ENCODE assay signal across 8 cellular contexts in the genomic region with DNA sequence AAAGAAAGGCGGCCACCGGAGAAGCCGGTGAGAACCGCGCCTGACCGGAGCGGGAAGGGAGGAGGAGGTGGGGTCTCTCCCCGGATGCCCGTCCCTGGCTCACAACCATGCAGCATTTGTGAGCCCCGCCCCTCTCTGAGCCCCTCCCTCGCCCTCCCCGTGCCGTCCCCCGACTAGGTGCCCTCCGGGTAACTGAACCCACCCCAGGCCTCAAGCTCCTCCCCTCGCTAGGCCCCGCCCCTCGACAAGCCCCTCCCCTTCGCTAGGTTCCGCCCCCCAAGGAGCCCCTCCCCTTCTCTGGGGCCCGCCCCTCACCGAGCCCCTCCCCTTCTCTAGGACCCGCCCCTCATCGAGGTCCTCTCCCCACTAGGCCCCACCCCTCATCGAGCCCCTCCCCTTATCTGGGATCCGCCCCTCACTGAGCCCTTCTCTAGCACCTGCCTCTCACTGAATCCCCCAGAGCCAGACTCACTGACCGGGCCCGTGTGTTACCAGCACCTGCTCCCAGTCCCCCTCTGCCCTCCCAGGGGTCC. TPM values are rescaled to one million over a fixed set of nuclear protein-coding genes. Genes with fewer than 3 reads are reported as not detected.
DNase-seq lines count a peak whose midpoint lies in the region; ATAC-seq and TF ChIP-seq lines count a peak whose summit lies in the region.

No MANE protein-coding gene starts in this region.

- H3K36me3 ChIP-seq in neuron (ENCODE audit: insufficient read depth, low read length), result no peaks in the 10 kb centered on the region

- H3K4me3 ChIP-seq in choroid plexus epithelial cell (ENCODE audit: low read depth, low read length) (no peak overlapping the region), neuron (ENCODE audit: low read length) (peak overlapping the region; percentile 66)

- DNase-seq in Right ventricle myocardium superior (no peak), left ventricle myocardium superior (no peak), T-helper 9 cell (peak; percentile 53), choroid plexus epithelial cell (ENCODE audit: low read depth) (peak; percentile 22), SHP77 (lab: John Stamatoyannopoulos, UW) (no peak), NCI-H524 (lab: John Stamatoyannopoulos, UW) (no peak)

- intact Hi-C loops in Right ventricle myocardium superior (cut with DNase I), result loop anchor here (10.0 kb wide), 1 partner anchor 75 kb away; no protein-coding TSS in a partner anchor
- intact Hi-C loops in left ventricle myocardium superior (cut with micrococcal nuclease), result no loop called here

- TF ChIP-seq CTCF in choroid plexus epithelial cell (conservative IDR thresholded peaks at IDR 0.05; ENCODE audit: low read depth, low read length), result no peak

- H3K9me3 ChIP-seq in neuron (ENCODE audit: low read length), result no peaks in the 10 kb centered on the region

- H3K4me1 ChIP-seq in neuron (ENCODE audit: insufficient read depth, low read length), result peaks cover 6% of the 10 kb centered on the region

- ATAC-seq in Right ventricle myocardium superior (ENCODE audit: poor library complexity) (peak; percentile 24), left ventricle myocardium superior (no peak), GM21825 (IDR thresholded peaks at IDR 0.05; ENCODE audit: unreplicated experiment) (no peak)

- no peak overlapping the region for H2AFZ ChIP-seq in neuron (ENCODE audit: low read depth, low read length)

- H3K27me3 ChIP-seq in neuron (ENCODE audit: insufficient read depth, low read length), result no peaks in the 10 kb centered on the region

RNA-seq across cellular contexts. Expression of gene HSPB1, which starts 42.2 kb away (rescaled TPM):
- total RNA-seq in Right ventricle myocardium superior, result 2,459 TPM
- total RNA-seq in left ventricle myocardium superior, result 2,442 TPM

RNA-seq across cellular contexts. Expression of gene SRRM3, which starts 58.5 kb away (rescaled TPM):
- 16.3 TPM for total RNA-seq in Right ventricle myocardium superior
- 17.2 TPM for total RNA-seq in left ventricle myocardium superior

Comparison
In these comparisons a context has a peak if more than half of its experiments do, and no peak if none do; other contexts are left out.
1. DNase-seq: peak in T-helper 9 cell (single experiment) and choroid plexus epithelial cell (single experiment); none in Right ventricle myocardium superior (single experiment), left ventricle myocardium superior (single experiment), SHP77 (0 of 2) and NCI-H524 (0 of 2).